In genomic region chr6:166751051-166751595, GRCh38 we compare ENCODE assay signal across 9 cellular contexts.
DNase-seq lines count a peak whose midpoint lies in the region; ATAC-seq, FAIRE-seq and TF ChIP-seq lines count a peak whose summit lies in the region.
"Had no signal": no experiment of that assay in that cellular context is flagged by ENCODE, and none has a peak within 500 bp of the region (broad histone marks: within the 10 kb centered on the region; RNA-seq: fewer than 3 reads in every experiment).

No MANE protein-coding gene starts in this region.

- peaks cover 87% of the 10 kb centered on the region for H3K4me1 ChIP-seq in Karpas-422 (ENCODE audit: low read length)
- H3K4me1 ChIP-seq: upper lobe of left lung had no signal

- peaks cover 20% of the 10 kb centered on the region for H3K27me3 Mint-ChIP-seq in activated CD8-positive, alpha-beta memory T cell treated with anti-CD3 and anti-CD28 coated beads, Interleukin-2, amount 10 ng/mL, durations not matched to agents 7 days and 5 days

- peak overlapping the region; percentile 66 for H3K4me2 ChIP-seq in Karpas-422 (ENCODE audit: low read depth, low read length, poor library complexity, severe bottlenecking)

- H3K27ac Mint-ChIP-seq in activated CD8-positive, alpha-beta memory T cell treated with anti-CD3 and anti-CD28 coated beads, Interleukin-2, amount 10 ng/mL, durations not matched to agents 7 days and 5 days, result no peak overlapping the region

- DNase-seq in GM12891 (ENCODE audit: insufficient read length, low spot score) (peak; percentile 67), Karpas-422 (peak; percentile 95), islet precursor cell (peak; percentile 98), NCI-H69 (lab: John Stamatoyannopoulos, UW) (no peak), T-helper 2 cell (no peak), C1 segment of cervical spinal cord (lab: John Stamatoyannopoulos, UW) (no peak)
- no peak for DNase-seq in activated CD8-positive, alpha-beta memory T cell treated with anti-CD3 and anti-CD28 coated beads, Interleukin-2, amount 10 ng/mL, durations not matched to agents 7 days and 5 days
- DNase-seq: upper lobe of left lung had no signal

- CTCF ChIA-PET in activated CD8-positive, alpha-beta memory T cell treated with anti-CD3 and anti-CD28 coated beads, Interleukin-2, amount 10 ng/mL, durations not matched to agents 7 days and 5 days (lab: Charles Lee), result no interaction called here

- H3K36me3 Mint-ChIP-seq in activated CD8-positive, alpha-beta memory T cell treated with anti-CD3 and anti-CD28 coated beads, Interleukin-2, amount 10 ng/mL, durations not matched to agents 7 days and 5 days, result no peaks in the 10 kb centered on the region

- H3K4me3 ChIP-seq in Karpas-422 (ENCODE audit: low read length), result peak overlapping the region; percentile 45; the same call in 1 of the 2 replicates
- H3K4me3 ChIP-seq: upper lobe of left lung had no signal

- H3K9me3 ChIP-seq in Karpas-422 (ENCODE audit: low read length), result no peaks in the 10 kb centered on the region
- H3K9me3 ChIP-seq: upper lobe of left lung had no signal

- no peaks in the 10 kb centered on the region for H3K9me3 Mint-ChIP-seq in activated CD8-positive, alpha-beta memory T cell treated with anti-CD3 and anti-CD28 coated beads, Interleukin-2, amount 10 ng/mL, durations not matched to agents 7 days and 5 days (ENCODE audit: low read depth)

- FAIRE-seq in GM12891 (lab: Jason Lieb, UNC), result peak; percentile 89

- H4K20me1 ChIP-seq in Karpas-422 (ENCODE audit: insufficient read depth, low read depth, low read length), result no peaks in the 10 kb centered on the region

- peak; percentile 85 for ATAC-seq in GM21717 (IDR thresholded peaks at IDR 0.05; ENCODE audit: unreplicated experiment)
- no peak for ATAC-seq in activated CD8-positive, alpha-beta memory T cell treated with anti-CD3 and anti-CD28 coated beads, Interleukin-2, amount 10 ng/mL, durations not matched to agents 7 days and 5 days

- H3K4me3 Mint-ChIP-seq in activated CD8-positive, alpha-beta memory T cell treated with anti-CD3 and anti-CD28 coated beads, Interleukin-2, amount 10 ng/mL, durations not matched to agents 7 days and 5 days, result no peak overlapping the region

- TF ChIP-seq POLR2A in GM12891 (IDR thresholded peaks at IDR 0.05; ENCODE audit: low read depth, low read length), result no peak

- H3K9ac ChIP-seq in Karpas-422 (ENCODE audit: low read length), result peak overlapping the region; percentile 63

- no peaks in the 10 kb centered on the region for H3K9me2 ChIP-seq in Karpas-422 (replicated peaks; ENCODE audit: insufficient read depth, low read length)

- H3K27ac ChIP-seq in Karpas-422 (ENCODE audit: low read length), result peak overlapping the region; percentile 96

- peaks cover 8% of the 10 kb centered on the region for H3K4me1 Mint-ChIP-seq in activated CD8-positive, alpha-beta memory T cell treated with anti-CD3 and anti-CD28 coated beads, Interleukin-2, amount 10 ng/mL, durations not matched to agents 7 days and 5 days

- H3K36me3 ChIP-seq in Karpas-422 (ENCODE audit: insufficient read depth, low read length), result no peaks in the 10 kb centered on the region
- H3K36me3 ChIP-seq: upper lobe of left lung had no signal

- H3K27me3 ChIP-seq in Karpas-422 (ENCODE audit: low read length), result no peaks in the 10 kb centered on the region
- H3K27me3 ChIP-seq: upper lobe of left lung had no signal

- no peaks in the 10 kb centered on the region for H3K79me2 ChIP-seq in Karpas-422 (ENCODE audit: low read length)

- no peak overlapping the region; the same call in 1 of the 2 replicates for H2AFZ ChIP-seq in Karpas-422 (ENCODE audit: low read length)

TF ChIP-seq in GM12891, 5 proteins besides CTCF, POLR2A, EP300 and RAD21:
- TF ChIP-seq SPI1 (IDR thresholded peaks at IDR 0.05; ENCODE audit: low read depth, low read length) (no peak), POU2F2 (IDR thresholded peaks at IDR 0.05; ENCODE audit: low read depth, low read length) (no peak), PAX5 (IDR thresholded peaks at IDR 0.05; ENCODE audit: insufficient read depth, low read length, severe bottlenecking) (no peak), TAF1 (IDR thresholded peaks at IDR 0.05; ENCODE audit: low read depth, low read length) (no peak), POLR2AphosphoS5 (IDR thresholded peaks at IDR 0.05; ENCODE audit: low read depth, low read length) (no peak)

Comparison
In these comparisons a context has a peak if more than half of its experiments do, and no peak if none do; other contexts are left out.
1. DNase-seq: peak in GM12891 (single experiment), Karpas-422 (single experiment) and islet precursor cell (single experiment); none in NCI-H69 (single experiment), T-helper 2 cell (0 of 5), C1 segment of cervical spinal cord (0 of 14) and activated CD8-positive, alpha-beta memory T cell treated with anti-CD3 and anti-CD28 coated beads, Interleukin-2, amount 10 ng/mL, durations not matched to agents 7 days and 5 days (single experiment).